9 cellular contexts compared by ENCODE assay signal in genomic region chr1:146034976-146035469, GRCh38. TPM values are rescaled to one million over a fixed set of nuclear protein-coding genes. Genes with fewer than 3 reads are reported as not detected.
DNase-seq lines count a peak whose midpoint lies in the region; ATAC-seq and TF ChIP-seq lines count a peak whose summit lies in the region.
"Had no signal": no experiment of that assay in that cellular context is flagged by ENCODE, and none has a peak within 500 bp of the region (broad histone marks: within the 10 kb centered on the region; RNA-seq: fewer than 3 reads in every experiment).

No MANE protein-coding gene starts in this region.

- peak; percentile 63 for DNase-seq in A172 (ENCODE audit: low spot score)
- peak; percentile 28 to 52 for DNase-seq in HAP-1 (ENCODE audit: low spot score in 2 of 2)
- no peak for DNase-seq in SK-N-MC (ENCODE audit: low read depth, low spot score)
- DNase-seq in foreskin fibroblast, result peak in 1 of 2 donors; percentile 22
- no peak for DNase-seq in occipital lobe (lab: John Stamatoyannopoulos, UW)
- no peak for DNase-seq in NCI-H1930 (lab: John Stamatoyannopoulos, UW)

- peaks cover 10% of the 10 kb centered on the region for H3K27me3 Mint-ChIP-seq in stimulated activated memory B cell treated with anti-CD40 and anti-IgM and Interleukin-4, amounts not matched to agents 10 μg/mL and 1 μg/mL and 100 μg/mL, for 72 hours

- peaks cover 39% of the 10 kb centered on the region for H3K4me1 Mint-ChIP-seq in stimulated activated memory B cell treated with anti-CD40 and anti-IgM and Interleukin-4, amounts not matched to agents 10 μg/mL and 1 μg/mL and 100 μg/mL, for 72 hours

- no peaks in the 10 kb centered on the region for H3K9me3 Mint-ChIP-seq in stimulated activated memory B cell treated with anti-CD40 and anti-IgM and Interleukin-4, amounts not matched to agents 10 μg/mL and 1 μg/mL and 100 μg/mL, for 72 hours

- H3K27ac ChIP-seq in SK-N-MC, result peak overlapping the region; percentile 87

- H3K4me3 ChIP-seq in HAP-1, result peak overlapping the region; percentile 55
- H3K4me3 ChIP-seq in SK-N-MC, result peak overlapping the region; percentile 82
- H3K4me3 ChIP-seq in foreskin fibroblast (ENCODE audit: low read depth in 1 of 2, low read length in 2 of 2), result peak overlapping the region; percentile 31 to 41

- H3K36me3 ChIP-seq in HAP-1 (replicated peaks), result no peaks in the 10 kb centered on the region
- no peaks in the 10 kb centered on the region for H3K36me3 ChIP-seq in SK-N-MC (ENCODE audit: insufficient read depth, low read length)

- no peaks in the 10 kb centered on the region for H3K36me3 Mint-ChIP-seq in stimulated activated memory B cell treated with anti-CD40 and anti-IgM and Interleukin-4, amounts not matched to agents 10 μg/mL and 1 μg/mL and 100 μg/mL, for 72 hours

- no peak for TF ChIP-seq CTCF in foreskin fibroblast (IDR thresholded peaks at IDR 0.05; ENCODE audit: low read depth, low read length)

- no peaks in the 10 kb centered on the region for H3K27me3 ChIP-seq in HAP-1 (ENCODE audit: low read depth)

- H3K9me3 ChIP-seq in HAP-1 (no peaks in the 10 kb centered on the region), SK-N-MC (ENCODE audit: low read depth, low read length) (no peaks in the 10 kb centered on the region)

- peak overlapping the region; percentile 74 for H3K9ac ChIP-seq in SK-N-MC (ENCODE audit: insufficient read length)

- peak overlapping the region; percentile 77 for H3K4me3 Mint-ChIP-seq in stimulated activated memory B cell treated with anti-CD40 and anti-IgM and Interleukin-4, amounts not matched to agents 10 μg/mL and 1 μg/mL and 100 μg/mL, for 72 hours

- peak overlapping the region; percentile 97 for H3K27ac Mint-ChIP-seq in stimulated activated memory B cell treated with anti-CD40 and anti-IgM and Interleukin-4, amounts not matched to agents 10 μg/mL and 1 μg/mL and 100 μg/mL, for 72 hours

- in situ Hi-C loops in HAP-1 (cut with MboI; ENCODE audit: low sequenced_read_pairs), result no loop called here

- no peak for ATAC-seq in stimulated activated memory B cell treated with anti-CD40 and anti-IgM and Interleukin-4, amounts not matched to agents 10 μg/mL and 1 μg/mL and 100 μg/mL, for 72 hours
- no peak for ATAC-seq in HG03342 (IDR thresholded peaks at IDR 0.05; ENCODE audit: unreplicated experiment)

- peaks cover 6% of the 10 kb centered on the region for H3K4me1 ChIP-seq in HAP-1

RNA-seq across cellular contexts. Expression of gene HJV, which starts 13.5 kb away (rescaled TPM):
- total RNA-seq in A172 (2014; rRNA removed; shearing (Covaris generic)), result not detected in 2 replicates
- total RNA-seq in occipital lobe, result not detected
- total RNA-seq: glomerular endothelial cell had no signal

RNA-seq across cellular contexts. Expression of gene TXNIP, which starts 38.6 kb away (rescaled TPM):
- 14.1 and 14.4 TPM in 2 replicates for total RNA-seq in A172 (2014; rRNA removed; shearing (Covaris generic))
- 317 TPM for total RNA-seq in occipital lobe

Comparison
In these comparisons a context has a peak if more than half of its experiments do, and no peak if none do; other contexts are left out.
1. DNase-seq: peak in A172 (single experiment) and HAP-1 (2 of 2); none in SK-N-MC (single experiment), occipital lobe (single experiment) and NCI-H1930 (0 of 2).
2. RNA of gene TXNIP, which starts 38.6 kb away (total RNA-seq): 317 TPM in occipital lobe (single experiment); 14.1 to 14.4 TPM in A172; every median in the first group is over 10 times any median in the second.
3. Peak in every context shown above with its lines, with median percentiles within 50 percentile points of each other: H3K4me3 ChIP-seq.